Comparison of ENCODE assay signal across 21 cellular contexts in genomic region chr10:71632200-71632820, GRCh38.
"Had no signal": no experiment of that assay in that cellular context is flagged by ENCODE, and none has a peak within 500 bp of the region (broad histone marks: within the 10 kb centered on the region; RNA-seq: fewer than 3 reads in every experiment).

No MANE protein-coding gene starts in this region.

- H3K4me3 ChIP-seq: dorsolateral prefrontal cortex, left ventricle myocardium inferior, prostate gland, right atrium auricular region, suprapubic skin, transverse colon, vagina had no signal

- H3K36me3 ChIP-seq: left ventricle myocardium inferior, prostate gland, right atrium auricular region, suprapubic skin, transverse colon, vagina had no signal

- H3K36me3 Mint-ChIP-seq: activated naive CD8-positive, alpha-beta T cell treated with anti-CD3 and anti-CD28 coated beads, Interleukin-2, amount 10 ng/mL, durations not matched to agents 7 days and 5 days had no signal

- H3K9me3 ChIP-seq: left ventricle myocardium inferior, prostate gland, right atrium auricular region, suprapubic skin, transverse colon, vagina had no signal

- H3K27me3 ChIP-seq: dorsolateral prefrontal cortex, right atrium auricular region, transverse colon, vagina had no signal

- H3K9me3 Mint-ChIP-seq: activated CD4-positive, alpha-beta memory T cell treated with anti-CD3 and anti-CD28 coated beads, Interleukin-2, amount 10 ng/mL, durations not matched to agents 7 days and 5 days; activated naive CD8-positive, alpha-beta T cell treated with anti-CD3 and anti-CD28 coated beads, Interleukin-2, amount 10 ng/mL, durations not matched to agents 7 days and 5 days; activated T-helper 17 cell treated with anti-CD3 and anti-CD28 coated beads, Interleukin-2, amount 50 U/mL, for 72 hours; stimulated activated naive CD8-positive, alpha-beta T cell treated with anti-CD3 and anti-CD28 coated beads, Interleukin-15, amount 100 ng/mL, for 72 hours; T-helper 2 cell treated with Interferon-gamma antibody and Interleukin-4, amounts not matched to agents 5 μg/mL and 100 μg/mL, for 36 hours had no signal

- DNase-seq: activated CD4-positive, alpha-beta memory T cell treated with anti-CD3 and anti-CD28 coated beads, Interleukin-2, amount 10 ng/mL, durations not matched to agents 7 days and 5 days; activated CD4-positive, alpha-beta T cell treated with anti-CD3 and anti-CD28 coated beads for 48 hours; activated CD4-positive, CD25-positive, alpha-beta regulatory T cell; activated naive CD4-positive, alpha-beta T cell treated with Interleukin-2 at 50 U/mL for 16 hours; activated naive CD8-positive, alpha-beta T cell treated with anti-CD3 and anti-CD28 coated beads, Interleukin-2, amount 10 ng/mL, durations not matched to agents 7 days and 5 days; activated T-cell treated with anti-CD3 and anti-CD28 coated beads, Interleukin-2, amount 50 U/mL, for 1 hour; amygdala; dorsolateral prefrontal cortex; foreskin melanocyte; kidney glomerular epithelial cell; left ventricle myocardium inferior; mammary epithelial cell; stimulated activated naive CD8-positive, alpha-beta T cell treated with anti-CD3 and anti-CD28 coated beads, Interleukin-15, amount 100 ng/mL, for 72 hours; transverse colon had no signal

- H3K4me1 ChIP-seq: suprapubic skin, vagina had no signal

- H3K27ac Mint-ChIP-seq: activated CD4-positive, alpha-beta memory T cell treated with anti-CD3 and anti-CD28 coated beads, Interleukin-2, amount 10 ng/mL, durations not matched to agents 7 days and 5 days; activated naive CD8-positive, alpha-beta T cell treated with anti-CD3 and anti-CD28 coated beads, Interleukin-2, amount 10 ng/mL, durations not matched to agents 7 days and 5 days; activated T-helper 17 cell treated with anti-CD3 and anti-CD28 coated beads, Interleukin-2, amount 50 U/mL, for 72 hours; stimulated activated naive CD8-positive, alpha-beta T cell treated with anti-CD3 and anti-CD28 coated beads, Interleukin-15, amount 100 ng/mL, for 72 hours; T-helper 2 cell treated with Interferon-gamma antibody and Interleukin-4, amounts not matched to agents 5 μg/mL and 100 μg/mL, for 36 hours had no signal

- H3K4me1 Mint-ChIP-seq: activated CD4-positive, alpha-beta memory T cell treated with anti-CD3 and anti-CD28 coated beads, Interleukin-2, amount 10 ng/mL, durations not matched to agents 7 days and 5 days; activated naive CD8-positive, alpha-beta T cell treated with anti-CD3 and anti-CD28 coated beads, Interleukin-2, amount 10 ng/mL, durations not matched to agents 7 days and 5 days; activated T-helper 17 cell treated with anti-CD3 and anti-CD28 coated beads, Interleukin-2, amount 50 U/mL, for 72 hours; stimulated activated naive CD8-positive, alpha-beta T cell treated with anti-CD3 and anti-CD28 coated beads, Interleukin-15, amount 100 ng/mL, for 72 hours had no signal

- ATAC-seq: activated T-helper 17 cell treated with anti-CD3 and anti-CD28 coated beads, Interleukin-2, amount 50 U/mL, for 72 hours; stimulated activated naive CD8-positive, alpha-beta T cell treated with anti-CD3 and anti-CD28 coated beads, Interleukin-15, amount 100 ng/mL, for 72 hours had no signal

- H3K4me3 Mint-ChIP-seq: activated CD4-positive, alpha-beta memory T cell treated with anti-CD3 and anti-CD28 coated beads, Interleukin-2, amount 10 ng/mL, durations not matched to agents 7 days and 5 days; activated naive CD8-positive, alpha-beta T cell treated with anti-CD3 and anti-CD28 coated beads, Interleukin-2, amount 10 ng/mL, durations not matched to agents 7 days and 5 days; activated T-helper 17 cell treated with anti-CD3 and anti-CD28 coated beads, Interleukin-2, amount 50 U/mL, for 72 hours; stimulated activated naive CD8-positive, alpha-beta T cell treated with anti-CD3 and anti-CD28 coated beads, Interleukin-15, amount 100 ng/mL, for 72 hours; T-helper 2 cell treated with Interferon-gamma antibody and Interleukin-4, amounts not matched to agents 5 μg/mL and 100 μg/mL, for 36 hours had no signal

- H3K27ac ChIP-seq: dorsolateral prefrontal cortex, epithelial cell of prostate, left ventricle myocardium inferior, prostate gland, right atrium auricular region, suprapubic skin, transverse colon, vagina had no signal
